24 cellular contexts compared by ENCODE assay signal in the genomic region with DNA sequence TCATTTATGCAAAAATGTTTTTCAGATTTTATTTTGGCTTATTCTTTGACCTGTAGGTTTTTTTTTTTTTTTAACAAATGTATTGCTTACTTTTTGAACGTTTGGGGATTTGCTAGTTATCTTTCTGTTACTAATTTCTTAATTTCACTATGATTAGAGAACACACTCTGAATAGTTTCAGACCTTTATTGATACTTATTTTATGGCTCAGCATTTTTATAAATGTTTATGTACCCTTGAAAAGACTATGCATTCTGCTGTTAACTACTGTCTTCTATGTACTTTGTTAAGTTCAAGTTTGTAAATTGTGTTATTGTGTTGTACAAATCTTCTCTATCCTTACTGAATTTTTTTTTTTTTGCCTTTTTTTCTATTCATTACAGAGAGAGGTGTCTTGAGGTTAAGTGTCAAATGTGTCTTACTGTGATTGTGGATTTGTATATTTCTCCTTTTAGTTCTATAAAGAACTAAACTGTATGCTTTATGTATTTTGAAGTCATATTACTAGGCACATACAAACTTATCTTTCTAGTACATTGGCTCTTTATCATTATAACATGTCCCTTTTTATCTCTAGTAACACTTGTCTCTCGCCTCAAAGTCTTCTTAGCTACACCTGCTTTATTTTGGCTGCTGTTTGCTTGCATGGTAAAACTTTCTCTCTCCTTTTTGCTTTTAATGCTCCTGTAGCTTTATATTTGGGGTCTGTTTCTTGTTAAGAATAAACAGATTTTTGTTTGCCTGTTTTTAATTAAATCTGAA. TPM values are rescaled to one million over a fixed set of nuclear protein-coding genes. Genes with fewer than 3 reads are reported as not detected.
DNase-seq lines count a peak whose midpoint lies in the region; ATAC-seq, FAIRE-seq and TF ChIP-seq lines count a peak whose summit lies in the region.
"Had no signal": no experiment of that assay in that cellular context is flagged by ENCODE, and none has a peak within 500 bp of the region (broad histone marks: within the 10 kb centered on the region; RNA-seq: fewer than 3 reads in every experiment).

No MANE protein-coding gene starts in this region.

- BruUV-seq in Panc1 (replicated peaks; lab: Mats Ljungman, UMichigan): TSS peak; percentile 3

- no peaks in the 10 kb centered on the region for H3K27me3 Mint-ChIP-seq in CD4-positive, CD25-positive, alpha-beta regulatory T cell
- no peaks in the 10 kb centered on the region for H3K27me3 Mint-ChIP-seq in endodermal cell (ENCODE audit: insufficient read depth)
- H3K27me3 Mint-ChIP-seq: IgD-negative memory B cell had no signal

- in situ Hi-C loops in Panc1 (cut with HindIII; ENCODE audit: low pct_unique_long_range_greater_than_20kb, low sequenced_read_pairs): no loop called here

- peak; percentile 15 for FAIRE-seq in GM18507 (lab: Jason Lieb, UNC)

- peaks cover 33 to 69% (median 47%) of the 10 kb centered on the region in 4 donors for H3K4me1 Mint-ChIP-seq in CD4-positive, CD25-positive, alpha-beta regulatory T cell
- peaks cover 2% of the 10 kb centered on the region for H3K4me1 Mint-ChIP-seq in endodermal cell

- POLR2A ChIA-PET in Panc1 (lab: Charles Lee): no interaction called here

- intact Hi-C loops in Panc1 (cut with micrococcal nuclease; ENCODE audit: unreplicated experiment): no loop called here

- peak overlapping the region; percentile 22 for H3K4me3 ChIP-seq in CD4-positive, CD25-positive, alpha-beta regulatory T cell (ENCODE audit: low read depth, low read length)
- H3K4me3 ChIP-seq in Panc1 (ENCODE audit: low read depth in 2 of 2, low read length in 2 of 2) (no peak overlapping the region), endodermal cell (ENCODE audit: low read length) (peak overlapping the region; percentile 44)
- H3K4me3 ChIP-seq: GM23248, HAP-1, MG63, Peyer's patch, SJSA1 had no signal

- no peak overlapping the region for H3K27ac Mint-ChIP-seq in CD4-positive, CD25-positive, alpha-beta regulatory T cell
- H3K27ac Mint-ChIP-seq in endodermal cell: no peak overlapping the region
- H3K27ac Mint-ChIP-seq: IgD-negative memory B cell had no signal

- H3K36me3 ChIP-seq in CD4-positive, CD25-positive, alpha-beta regulatory T cell (ENCODE audit: control insufficient read depth, insufficient read depth, low read length): peaks cover 7% of the 10 kb centered on the region
- no peaks in the 10 kb centered on the region for H3K36me3 ChIP-seq in Panc1 (ENCODE audit: control insufficient read depth, insufficient read depth, low read length)
- peaks cover 13% of the 10 kb centered on the region for H3K36me3 ChIP-seq in endodermal cell (ENCODE audit: control insufficient read depth, insufficient read depth, low read length)
- H3K36me3 ChIP-seq: HAP-1 had no signal

- peaks cover 9% of the 10 kb centered on the region for H3K4me1 ChIP-seq in CD4-positive, CD25-positive, alpha-beta regulatory T cell (ENCODE audit: control insufficient read depth, insufficient read depth, low read length, poor library complexity, severe bottlenecking)
- H3K4me1 ChIP-seq in Panc1 (ENCODE audit: control insufficient read depth, insufficient read depth, low read length) (peaks cover 4% of the 10 kb centered on the region; the same call in 1 of the 2 replicates), endodermal cell (ENCODE audit: control insufficient read depth, insufficient read depth, low read length) (no peaks in the 10 kb centered on the region)
- H3K4me1 ChIP-seq: BE2C, HAP-1, SJSA1 had no signal

- no peak for ATAC-seq in CD4-positive, CD25-positive, alpha-beta regulatory T cell (ENCODE audit: low read depth in 2 of 2)
- no peak for ATAC-seq in Panc1
- no peak for ATAC-seq in HG03159 (IDR thresholded peaks at IDR 0.05; ENCODE audit: unreplicated experiment)
- ATAC-seq in HG03097 (IDR thresholded peaks at IDR 0.05; ENCODE audit: low FRiP score, unreplicated experiment): no peak

- no peak overlapping the region for H3K9ac ChIP-seq in endodermal cell (ENCODE audit: extremely low read depth, low read length, poor library complexity, severe bottlenecking)
- H3K9ac ChIP-seq: GM23248 had no signal

- H3K9me3 Mint-ChIP-seq in CD4-positive, CD25-positive, alpha-beta regulatory T cell: peaks cover 0 to 19% (median 5%) of the 10 kb centered on the region in 7 donors
- peaks cover 24% of the 10 kb centered on the region for H3K9me3 Mint-ChIP-seq in endodermal cell

- TF ChIP-seq CTCF in Panc1 (IDR thresholded peaks at IDR 0.05): no peak
- no peak for TF ChIP-seq CTCF in endodermal cell (conservative IDR thresholded peaks at IDR 0.05)

- no peak overlapping the region for H3K27ac ChIP-seq in CD4-positive, CD25-positive, alpha-beta regulatory T cell (ENCODE audit: insufficient read depth, low read length, poor library complexity, severe bottlenecking)
- H3K27ac ChIP-seq in Panc1 (ENCODE audit: low read length) (no peak overlapping the region), endodermal cell (ENCODE audit: low read depth, low read length) (no peak overlapping the region)
- H3K27ac ChIP-seq: GM23248, Peyer's patch, SJSA1 had no signal

- H3K36me3 Mint-ChIP-seq in CD4-positive, CD25-positive, alpha-beta regulatory T cell: peaks cover 27% of the 10 kb centered on the region
- peaks cover 55% of the 10 kb centered on the region for H3K36me3 Mint-ChIP-seq in endodermal cell (ENCODE audit: low read depth)

- DNase-seq in CD4-positive, CD25-positive, alpha-beta regulatory T cell: no peak
- DNase-seq in GM18507 (ENCODE audit: extremely low spot score, insufficient read length, low read depth) (no peak), Panc1 (ENCODE audit: low read depth, low spot score) (no peak), endodermal cell (no peak), NCI-H1694 (lab: John Stamatoyannopoulos, UW) (no peak), DMS53 (lab: John Stamatoyannopoulos, UW) (no peak)
- DNase-seq: BE2C; Caco-2; GF-D8; GM23248; Kasumi-1; MG63; NCI-H1417; NCI-H1930; NCI-H226; NCI-H524; NCI-H774; NK-92 treated with Interleukin-12 subunit alpha and Interleukin-12 subunit beta, amount 100 ng/mL, for 24 hours; Peyer's patch had no signal

- CTCF ChIA-PET in Panc1 (lab: Charles Lee): no interaction called here

- WGBS in endodermal cell (ENCODE audit: insufficient coverage in 1 of 2, insufficient read length in 1 of 2), 2 experiments: 100% methylated on average over 1 of the region's 2 CpGs; no CpG with 5 or more reads in 1 of the 2 experiments

- no peaks in the 10 kb centered on the region for H3K27me3 ChIP-seq in CD4-positive, CD25-positive, alpha-beta regulatory T cell (ENCODE audit: control insufficient read depth, insufficient read depth, low read length)
- H3K27me3 ChIP-seq in Panc1 (ENCODE audit: control insufficient read depth, insufficient read depth, low read length): no peaks in the 10 kb centered on the region
- H3K27me3 ChIP-seq in endodermal cell (ENCODE audit: control insufficient read depth, insufficient read depth, low read length, poor library complexity, severe bottlenecking): no peaks in the 10 kb centered on the region
- H3K27me3 ChIP-seq: BE2C, MG63, Peyer's patch, SJSA1 had no signal

- peaks cover 23 to 26% of the 10 kb centered on the region in 2 experiments for H3K9me3 ChIP-seq in CD4-positive, CD25-positive, alpha-beta regulatory T cell (ENCODE audit: control insufficient read depth in 2 of 2, low read length in 2 of 2)
- H3K9me3 ChIP-seq in Panc1 (ENCODE audit: control insufficient read depth, insufficient read depth, low read depth, low read length) (peaks cover 50% of the 10 kb centered on the region), endodermal cell (ENCODE audit: control insufficient read depth, low read length) (peaks cover 40% of the 10 kb centered on the region)

- H3K4me3 Mint-ChIP-seq in CD4-positive, CD25-positive, alpha-beta regulatory T cell: peak overlapping the region in 2 of 4 donors; percentile 16 to 47
- no peak overlapping the region for H3K4me3 Mint-ChIP-seq in endodermal cell
- H3K4me3 Mint-ChIP-seq: IgD-negative memory B cell had no signal

RNA-seq across cellular contexts. Expression of a gene that starts 8.1 kb away (rescaled TPM):
- total RNA-seq in CD4-positive, CD25-positive, alpha-beta regulatory T cell: 58.9 TPM
- 10 to 100 TPM; 24.5 to 36.6 (median 32.3) TPM for polyA plus RNA-seq in CD4-positive, CD25-positive, alpha-beta regulatory T cell
- total RNA-seq in Panc1 (2021; ENCODE audit: unreplicated experiment): 46.4 TPM
- polyA plus RNA-seq in Panc1 (2012; ENCODE audit: insufficient read length): 17.1 TPM
- 10 to 100 TPM; 69.3 to 71.8 TPM for total RNA-seq in endodermal cell
- polyA plus RNA-seq in endodermal cell (2013, experiment 1 of 2): 25.3 TPM
- 27.7 TPM for polyA plus RNA-seq in endodermal cell (2013, experiment 2 of 2)

Comparison
In these comparisons a context has a peak if more than half of its experiments do, and no peak if none do; other contexts are left out.
1. H3K4me3 ChIP-seq: peak in CD4-positive, CD25-positive, alpha-beta regulatory T cell (single experiment) and endodermal cell (single experiment); none in Panc1 (0 of 2).